ENCODE assay signal across 22 cellular contexts in genomic region chr5:134037160-134037559, GRCh38. TPM values are rescaled to one million over a fixed set of nuclear protein-coding genes. Genes with fewer than 3 reads are reported as not detected.
DNase-seq lines count a peak whose midpoint lies in the region; ATAC-seq and TF ChIP-seq lines count a peak whose summit lies in the region.
"Had no signal": no experiment of that assay in that cellular context is flagged by ENCODE, and none has a peak within 500 bp of the region (broad histone marks: within the 10 kb centered on the region; RNA-seq: fewer than 3 reads in every experiment).

No MANE protein-coding gene starts in this region.

- H3K36me3 Mint-ChIP-seq in naive thymus-derived CD8-positive, alpha-beta T cell = no peaks in the 10 kb centered on the region
- H3K36me3 Mint-ChIP-seq: CD14-positive monocyte had no signal

- no peaks in the 10 kb centered on the region for H3K36me3 ChIP-seq in Peyer's patch

- no peak for TF ChIP-seq POLR2A in Peyer's patch (IDR thresholded peaks at IDR 0.05)

- DNase-seq in GM10266 (ENCODE audit: extremely low spot score) (no peak), RPMI8226 (peak; percentile 11), epithelial cell of proximal tubule (ENCODE audit: low read depth) (no peak), head of caudate nucleus (no peak), Peyer's patch (no peak), Kasumi-1 (lab: John Stamatoyannopoulos, UW) (no peak), SW480 (ENCODE audit: low spot score) (no peak)
- no peak for DNase-seq in naive thymus-derived CD8-positive, alpha-beta T cell
- DNase-seq: DMS53; GDM1; KBM-7; NCI-H1092 treated with DMSO at 0.1 percent for 48 hours; NCI-H146; NCI-H2029; NCI-H2227 treated with DMSO at 0.1 percent for 48 hours; NCI-H510A; NCI-H748 treated with DMSO at 0.1 percent for 48 hours; NK-92 treated with Interleukin-12 subunit alpha and Interleukin-12 subunit beta, amount 100 ng/mL, for 24 hours; SIG-M5 had no signal

- no peaks in the 10 kb centered on the region for H3K9me3 Mint-ChIP-seq in naive thymus-derived CD8-positive, alpha-beta T cell
- H3K9me3 Mint-ChIP-seq: CD14-positive monocyte had no signal

- H3K4me3 Mint-ChIP-seq in naive thymus-derived CD8-positive, alpha-beta T cell = no peak overlapping the region
- H3K4me3 Mint-ChIP-seq: B cell, CD14-positive monocyte had no signal

- H3K27me3 ChIP-seq in Peyer's patch = no peaks in the 10 kb centered on the region

- H3K4me1 ChIP-seq in Peyer's patch = no peaks in the 10 kb centered on the region

- intact Hi-C loops in head of caudate nucleus (cut with DNase I) = no loop called here

- POLR2A ChIA-PET in naive thymus-derived CD8-positive, alpha-beta T cell (lab: Charles Lee) = interaction anchor here (0.7 kb wide), 1 partner anchor 12 kb away, joined by 3 read pairs; no protein-coding TSS in a partner anchor

- ATAC-seq in naive thymus-derived CD8-positive, alpha-beta T cell = no peak
- ATAC-seq: SK-N-SH treated with all-trans-retinoic acid at 6 μM for 48 hours had no signal

- no peaks in the 10 kb centered on the region for H3K9me3 ChIP-seq in Peyer's patch

- H3K27ac ChIP-seq in Peyer's patch = no peak overlapping the region

- no peaks in the 10 kb centered on the region for H3K27me3 Mint-ChIP-seq in naive thymus-derived CD8-positive, alpha-beta T cell
- H3K27me3 Mint-ChIP-seq: B cell had no signal

- H3K4me1 Mint-ChIP-seq in naive thymus-derived CD8-positive, alpha-beta T cell = peaks cover 16 to 46% (median 40%) of the 10 kb centered on the region in 4 donors

- TF ChIP-seq CTCF in GM10266 (IDR thresholded peaks at IDR 0.05; ENCODE audit: control insufficient read depth, insufficient read depth, low read depth, missing control alignments) = peak; percentile 5
- TF ChIP-seq CTCF in epithelial cell of proximal tubule (conservative IDR thresholded peaks at IDR 0.05; ENCODE audit: low read depth, low read length) = peak; percentile 13
- peak in 3 of 6 experiments; percentile 29 to 35 (median 32) for TF ChIP-seq CTCF in Peyer's patch (IDR thresholded peaks at IDR 0.05)

- H3K4me3 ChIP-seq in epithelial cell of proximal tubule (ENCODE audit: low read depth, low read length) (no peak overlapping the region), Peyer's patch (no peak overlapping the region)

- H3K27ac Mint-ChIP-seq in naive thymus-derived CD8-positive, alpha-beta T cell = peak overlapping the region in 6 of 10 donors; percentile 30 to 87 (median 60)
- H3K27ac Mint-ChIP-seq: B cell, CD14-positive monocyte had no signal

RNA-seq across cellular contexts. Expression of gene VDAC1, which starts 32.4 kb away (rescaled TPM):
- total RNA-seq in epithelial cell of proximal tubule (295 and 368 TPM in 2 replicates), Peyer's patch (100 to 1,000 TPM; 120 to 289 (median 181) TPM)
- 10 to 100 TPM; 42.6 to 43.2 TPM for total RNA-seq in naive thymus-derived CD8-positive, alpha-beta T cell
- polyA plus RNA-seq in naive thymus-derived CD8-positive, alpha-beta T cell = 10 to 100 TPM; 64.4 to 72.9 (median 68.3) TPM
